10 cellular contexts compared by ENCODE assay signal in the genomic region with DNA sequence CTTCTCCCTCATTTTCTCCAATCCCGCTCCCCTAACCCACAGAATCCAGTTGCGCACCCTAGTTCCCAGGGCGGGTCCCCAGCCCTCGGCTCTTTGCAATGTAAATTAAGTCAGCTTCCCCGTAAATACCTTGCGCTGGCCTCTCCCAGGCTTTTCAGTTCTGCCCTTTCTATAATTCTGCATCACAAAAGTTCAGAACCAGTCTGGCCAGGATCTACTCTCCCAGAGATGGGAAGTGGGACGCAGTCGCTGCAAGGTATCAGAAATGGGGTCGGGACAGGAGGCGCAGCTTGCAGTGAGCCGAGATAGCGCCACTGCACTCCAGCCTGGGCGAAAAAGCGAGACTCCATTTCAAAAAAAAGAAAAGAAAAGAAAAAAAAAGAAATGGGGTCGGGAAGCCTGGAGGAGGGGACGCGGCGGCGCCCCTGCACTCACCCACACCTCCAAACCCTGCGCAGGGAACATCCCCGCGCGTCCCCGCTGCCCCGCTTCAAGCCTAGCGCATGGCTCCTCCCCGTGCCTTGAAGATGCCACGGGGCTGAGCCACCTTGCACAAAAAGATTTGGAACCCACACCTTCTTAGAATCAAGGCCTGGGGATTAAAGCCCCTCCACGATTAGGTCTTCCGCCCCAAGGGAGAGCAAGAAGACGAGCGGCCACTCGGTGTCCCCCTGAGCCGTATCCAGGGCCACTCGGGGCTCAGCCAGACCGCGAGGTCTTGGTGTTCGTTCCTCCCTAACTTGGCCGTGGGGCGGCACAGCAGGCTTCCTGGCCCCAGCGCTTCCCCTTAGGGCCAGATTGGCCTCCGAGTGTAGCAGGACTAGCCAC. TPM values are rescaled to one million over a fixed set of nuclear protein-coding genes. Genes with fewer than 3 reads are reported as not detected.
DNase-seq lines count a peak whose midpoint lies in the region; FAIRE-seq and TF ChIP-seq lines count a peak whose summit lies in the region.
"Had no signal": no experiment of that assay in that cellular context is flagged by ENCODE, and none has a peak within 500 bp of the region (broad histone marks: within the 10 kb centered on the region; RNA-seq: fewer than 3 reads in every experiment).

No MANE protein-coding gene starts in this region.

- H3K9me3 Mint-ChIP-seq in H9 (peaks cover 9 to 18% of the 10 kb centered on the region in 2 experiments), progenitor cell of endocrine pancreas (ENCODE audit: low read depth) (peaks cover 9% of the 10 kb centered on the region)
- H3K9me3 Mint-ChIP-seq in activated CD4-positive, alpha-beta T cell treated with anti-CD3 and anti-CD28 coated beads, Interleukin-2, amount 10 ng/mL, durations not matched to agents 7 days and 5 days, result no peaks in the 10 kb centered on the region

- H2BK12ac ChIP-seq in H9 (ENCODE audit: insufficient read length, low read depth, low read length), result no peak overlapping the region

- CTCF ChIA-PET in activated CD4-positive, alpha-beta T cell treated with anti-CD3 and anti-CD28 coated beads, Interleukin-2, amount 10 ng/mL, durations not matched to agents 7 days and 5 days (lab: Charles Lee), result interaction anchor here (1.3 kb wide), 1 partner anchor 147 kb away, joined by 4 read pairs; no protein-coding TSS in a partner anchor

- H3K18ac ChIP-seq in H9 (ENCODE audit: insufficient read length, low read depth, low read length), result peak overlapping the region; percentile 79

- H3K9me3 ChIP-seq in H9 (ENCODE audit: control insufficient read depth, low read depth, low read length) (peaks cover 4% of the 10 kb centered on the region), vagina (no peaks in the 10 kb centered on the region)
- H3K9me3 ChIP-seq: SJSA1 had no signal

- H3K23me2 ChIP-seq in H9 (ENCODE audit: insufficient read length, low read depth, low read length, poor library complexity, severe bottlenecking), result peaks cover 9% of the 10 kb centered on the region

- H3K27me3 ChIP-seq in H9 (ENCODE audit: insufficient read depth, low read length), result no peaks in the 10 kb centered on the region
- no peaks in the 10 kb centered on the region for H3K27me3 ChIP-seq in vagina

- H3K27me3 Mint-ChIP-seq in H9 (ENCODE audit: low read depth) (no peaks in the 10 kb centered on the region; the same call in none of the 2 replicates), progenitor cell of endocrine pancreas (peaks cover 31% of the 10 kb centered on the region)
- peaks cover 38% of the 10 kb centered on the region for H3K27me3 Mint-ChIP-seq in activated CD4-positive, alpha-beta T cell treated with anti-CD3 and anti-CD28 coated beads, Interleukin-2, amount 10 ng/mL, durations not matched to agents 7 days and 5 days

- no peaks in the 10 kb centered on the region; the same call in 1 of the 2 replicates for H3K4me1 ChIP-seq in H9 (ENCODE audit: insufficient read depth, low read length)
- H3K4me1 ChIP-seq in vagina, result peaks cover 5% of the 10 kb centered on the region
- H3K4me1 ChIP-seq: SJSA1 had no signal

- peak overlapping the region; percentile 9 for H3K4ac ChIP-seq in H9 (ENCODE audit: low read depth, low read length)

- no peak overlapping the region for H2BK5ac ChIP-seq in H9 (ENCODE audit: insufficient read length, low read length)

- no peak overlapping the region for H2BK20ac ChIP-seq in H9 (ENCODE audit: low read depth, low read length, poor library complexity, severe bottlenecking)

- H3K36me3 Mint-ChIP-seq in H9 (ENCODE audit: insufficient read depth in 1 of 3, low read depth in 3 of 3) (peaks cover 4 to 15% (median 15%) of the 10 kb centered on the region in 3 experiments), progenitor cell of endocrine pancreas (ENCODE audit: insufficient read depth) (peaks cover 10% of the 10 kb centered on the region)
- no peaks in the 10 kb centered on the region for H3K36me3 Mint-ChIP-seq in activated CD4-positive, alpha-beta T cell treated with anti-CD3 and anti-CD28 coated beads, Interleukin-2, amount 10 ng/mL, durations not matched to agents 7 days and 5 days (ENCODE audit: low read depth)

- H4K8ac ChIP-seq in H9 (replicated peaks; ENCODE audit: insufficient read length, low read depth, low read length), result no peak overlapping the region

- H3K27ac Mint-ChIP-seq in H9, result peak overlapping the region; percentile 93 to 97 (median 97)
- no peak overlapping the region for H3K27ac Mint-ChIP-seq in activated CD4-positive, alpha-beta T cell treated with anti-CD3 and anti-CD28 coated beads, Interleukin-2, amount 10 ng/mL, durations not matched to agents 7 days and 5 days
- no peak overlapping the region for H3K27ac Mint-ChIP-seq in progenitor cell of endocrine pancreas

- no peaks in the 10 kb centered on the region for H3K79me2 ChIP-seq in H9 (ENCODE audit: insufficient read depth, low read length)

- WGBS in H9 (ENCODE audit: extremely low coverage, insufficient read length, low lambda C conversion rate), result no CpG with 5 or more reads among the region's 42 CpGs

- DNase-seq in H9 (peak; percentile 88), head of caudate nucleus (peak in 37 of 42 donors; percentile 8 to 75 (median 43)), progenitor cell of endocrine pancreas (ENCODE audit: low spot score, unreplicated experiment) (no peak), GM19239 (ENCODE audit: insufficient read length, low spot score) (no peak), COR-L47 (lab: John Stamatoyannopoulos, UW) (no peak), vagina (ENCODE audit: extremely low spot score in 2 of 2) (no peak), SW480 (ENCODE audit: low spot score) (no peak)
- peak; percentile 17 for DNase-seq in activated CD4-positive, alpha-beta T cell treated with anti-CD3 and anti-CD28 coated beads, Interleukin-2, amount 10 ng/mL, durations not matched to agents 7 days and 5 days

- TF ChIP-seq CTCF in H9 (conservative IDR thresholded peaks at IDR 0.05), result no peak
- TF ChIP-seq CTCF in progenitor cell of endocrine pancreas (IDR thresholded peaks at IDR 0.05; ENCODE audit: unreplicated experiment), result peak; percentile 6
- TF ChIP-seq CTCF in vagina (IDR thresholded peaks at IDR 0.05), result no peak

- H3K79me1 ChIP-seq in H9 (ENCODE audit: insufficient read depth, low read depth, low read length, poor library complexity, severe bottlenecking), result no peaks in the 10 kb centered on the region

- no peak overlapping the region for H3K23ac ChIP-seq in H9 (ENCODE audit: insufficient read length, low read depth, low read length)

- H3T11ph ChIP-seq in H9 (ENCODE audit: low read length), result no peak overlapping the region

- peak overlapping the region; percentile 68 for H3K14ac ChIP-seq in H9 (ENCODE audit: insufficient read depth, low read length)

- H3K4me3 Mint-ChIP-seq in H9, result peak overlapping the region; percentile 63 to 80
- H3K4me3 Mint-ChIP-seq in activated CD4-positive, alpha-beta T cell treated with anti-CD3 and anti-CD28 coated beads, Interleukin-2, amount 10 ng/mL, durations not matched to agents 7 days and 5 days, result peak overlapping the region; percentile 35
- H3K4me3 Mint-ChIP-seq in progenitor cell of endocrine pancreas (ENCODE audit: low read depth), result peak overlapping the region; percentile 62

- peak overlapping the region in 1 of 2 donors; percentile 13 for H3K4me3 ChIP-seq in vagina
- H3K4me3 ChIP-seq: SJSA1 had no signal

- intact Hi-C loops in head of caudate nucleus (cut with DNase I) (no loop called here), vagina (cut with DNase I) (no loop called here)

- peak overlapping the region; percentile 45 for H3K9ac ChIP-seq in H9 (ENCODE audit: extremely low read depth, insufficient read length, low read length)

- H2AFZ ChIP-seq in H9 (ENCODE audit: low read length), result no peak overlapping the region

- no peak overlapping the region for H2BK15ac ChIP-seq in H9 (ENCODE audit: low read depth, low read length)

- no peak overlapping the region for H2BK120ac ChIP-seq in H9 (ENCODE audit: low read depth, low read length, poor library complexity, severe bottlenecking)

- peak overlapping the region; percentile 60 for H4K91ac ChIP-seq in H9 (ENCODE audit: insufficient read length, low read depth, low read length)

- H3K27ac ChIP-seq in H9 (ENCODE audit: insufficient read length, low read depth, low read length) (peak overlapping the region; percentile 74), vagina (no peak overlapping the region)
- H3K27ac ChIP-seq: SJSA1 had no signal

- peak overlapping the region; percentile 26 for H3K4me2 ChIP-seq in H9 (ENCODE audit: insufficient read depth, insufficient read length, low read length)

- H3K4me1 Mint-ChIP-seq in H9, result peaks cover 36 to 42% of the 10 kb centered on the region in 2 experiments
- peaks cover 11% of the 10 kb centered on the region for H3K4me1 Mint-ChIP-seq in activated CD4-positive, alpha-beta T cell treated with anti-CD3 and anti-CD28 coated beads, Interleukin-2, amount 10 ng/mL, durations not matched to agents 7 days and 5 days
- peaks cover 9% of the 10 kb centered on the region for H3K4me1 Mint-ChIP-seq in progenitor cell of endocrine pancreas (ENCODE audit: low read depth)

- no peak overlapping the region for H3K56ac ChIP-seq in H9 (ENCODE audit: insufficient read length, low read depth, low read length)

- POLR2A ChIA-PET in activated CD4-positive, alpha-beta T cell treated with anti-CD3 and anti-CD28 coated beads, Interleukin-2, amount 10 ng/mL, durations not matched to agents 7 days and 5 days (lab: Charles Lee), result no interaction called here

- H3K36me3 ChIP-seq in vagina, result no peaks in the 10 kb centered on the region
- H3K36me3 ChIP-seq: SJSA1 had no signal

- no peak for TF ChIP-seq POLR2A in vagina (IDR thresholded peaks at IDR 0.05)

- H2AK5ac ChIP-seq in H9 (ENCODE audit: insufficient read length, low read length), result no peak overlapping the region

- FAIRE-seq in GM19239 (lab: Jason Lieb, UNC), result no peak

- peak overlapping the region; percentile 45 for H4K5ac ChIP-seq in H9 (ENCODE audit: insufficient read length, low read depth, low read length)

- no peaks in the 10 kb centered on the region for H4K20me1 ChIP-seq in H9 (ENCODE audit: control insufficient read depth, insufficient read depth, insufficient read length)

RNA-seq across cellular contexts. Expression of a gene that starts 27.2 kb away (rescaled TPM):
- 2.4 and 2.9 TPM in 2 replicates for total RNA-seq in H9 (2021)
- total RNA-seq in activated CD4-positive, alpha-beta T cell treated with anti-CD3 and anti-CD28 coated beads, Interleukin-2, amount 10 ng/mL, durations not matched to agents 7 days and 5 days, result not detected
- 1.2 and 1.8 TPM in 2 replicates for total RNA-seq in progenitor cell of endocrine pancreas
- 2.0 TPM for total RNA-seq in vagina
- total RNA-seq: aorta, SJSA1 had no signal

RNA-seq across cellular contexts. Expression of a gene that starts 39.2 kb away (rescaled TPM):
- total RNA-seq in H9 (2021) (159 and 174 TPM in 2 replicates), progenitor cell of endocrine pancreas (149 and 156 TPM in 2 replicates), vagina (178 TPM)
- 10 to 100 TPM; 14.1 to 15.6 TPM for total RNA-seq in activated CD4-positive, alpha-beta T cell treated with anti-CD3 and anti-CD28 coated beads, Interleukin-2, amount 10 ng/mL, durations not matched to agents 7 days and 5 days

RNA-seq across cellular contexts. Expression of a gene that starts 57.0 kb away (rescaled TPM):
- 73.7 and 77.0 TPM in 2 replicates for total RNA-seq in H9 (2021)
- total RNA-seq in activated CD4-positive, alpha-beta T cell treated with anti-CD3 and anti-CD28 coated beads, Interleukin-2, amount 10 ng/mL, durations not matched to agents 7 days and 5 days, result 10 to 100 TPM; 33.5 to 43.6 TPM
- 52.0 and 54.7 TPM in 2 replicates for total RNA-seq in progenitor cell of endocrine pancreas
- 44.7 TPM for total RNA-seq in vagina

Comparison
In these comparisons a context has a peak if more than half of its experiments do, and no peak if none do; other contexts are left out.
1. DNase-seq: peak in H9 (single experiment), activated CD4-positive, alpha-beta T cell treated with anti-CD3 and anti-CD28 coated beads, Interleukin-2, amount 10 ng/mL, durations not matched to agents 7 days and 5 days (single experiment) and head of caudate nucleus (37 of 42); none in progenitor cell of endocrine pancreas (single experiment), GM19239 (single experiment), COR-L47 (single experiment), vagina (0 of 2) and SW480 (single experiment).
2. H3K27ac Mint-ChIP-seq: peak in H9 (3 of 3); none in activated CD4-positive, alpha-beta T cell treated with anti-CD3 and anti-CD28 coated beads, Interleukin-2, amount 10 ng/mL, durations not matched to agents 7 days and 5 days (single experiment) and progenitor cell of endocrine pancreas (single experiment).
3. Peak in every context shown above with its lines, with median percentiles within 50 percentile points of each other: H3K4me3 Mint-ChIP-seq.